ENCODE assay signal across 2 cellular contexts in the genomic region with DNA sequence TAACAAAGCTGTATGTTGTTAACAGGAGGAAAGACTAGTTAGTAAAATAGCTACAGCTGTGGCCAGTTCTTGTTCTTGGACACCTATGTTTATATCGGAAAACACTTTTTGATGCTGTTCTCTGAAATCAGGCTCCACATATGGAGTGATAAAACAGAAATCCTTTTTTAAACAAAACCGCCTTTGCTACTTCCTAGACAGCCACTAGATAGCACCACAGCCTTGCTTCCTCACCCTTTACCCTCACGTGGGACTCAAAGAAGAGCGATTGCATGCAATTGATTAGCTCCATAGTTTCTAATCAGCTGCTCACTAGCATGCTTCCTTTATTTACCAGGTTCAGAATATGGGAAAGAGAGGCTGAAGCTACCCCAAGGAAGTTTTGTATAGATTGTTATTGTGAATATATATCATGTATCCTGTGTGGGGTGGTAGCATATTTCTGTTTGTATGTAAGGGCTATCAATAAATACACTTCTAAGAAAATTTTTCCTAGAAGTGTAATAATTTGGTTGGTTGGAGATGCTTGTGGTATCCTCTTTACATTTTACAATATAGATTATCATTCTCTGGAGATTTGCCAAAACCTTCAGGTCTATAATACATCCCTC.
TF ChIP-seq lines count a peak whose summit lies in the region.

No MANE protein-coding gene starts in this region.

TF ChIP-seq in GM12891, 5 proteins besides CTCF, POLR2A, EP300 and RAD21:
- TF ChIP-seq SPI1 (IDR thresholded peaks at IDR 0.05; ENCODE audit: low read depth, low read length) (no peak), TAF1 (IDR thresholded peaks at IDR 0.05; ENCODE audit: low read depth, low read length) (no peak), PAX5 (IDR thresholded peaks at IDR 0.05; ENCODE audit: insufficient read depth, low read length, severe bottlenecking) (no peak), POLR2AphosphoS5 (IDR thresholded peaks at IDR 0.05; ENCODE audit: low read depth, low read length) (no peak), POU2F2 (IDR thresholded peaks at IDR 0.05; ENCODE audit: low read depth, low read length) (no peak)

TF ChIP-seq in HepG2, 621 proteins besides CTCF, POLR2A, EP300 and RAD21 (continues in another document):
- TF ChIP-seq FOSL2 (CRISPR knock-in tag; IDR thresholded peaks at IDR 0.05) (0 out of 2 replicates have a peak, but pooled peaks have one; percentile 7), GABPA (IDR thresholded peaks at IDR 0.05; ENCODE audit: low read depth, low read length) (no peak), GABPA (CRISPR knock-in tag; IDR thresholded peaks at IDR 0.05; ENCODE audit: low read depth) (no peak), ZNF776 (CRISPR knock-in tag; IDR thresholded peaks at IDR 0.05) (no peak), BRF2 (CRISPR knock-in tag; IDR thresholded peaks at IDR 0.05) (no peak), ZNF256 (CRISPR knock-in tag; conservative IDR thresholded peaks at IDR 0.05) (no peak), THAP11 (CRISPR knock-in tag; IDR thresholded peaks at IDR 0.05) (no peak), SIN3B (IDR thresholded peaks at IDR 0.05; ENCODE audit: low read length) (no peak), HBP1 (CRISPR knock-in tag; IDR thresholded peaks at IDR 0.05; ENCODE audit: low read depth) (no peak), JUND (CRISPR knock-in tag; IDR thresholded peaks at IDR 0.05) (no peak), ZNF543 (CRISPR knock-in tag; IDR thresholded peaks at IDR 0.05) (no peak), GPN1 (CRISPR knock-in tag; IDR thresholded peaks at IDR 0.05; ENCODE audit: borderline replicate concordance) (no peak), ZNF607 (CRISPR knock-in tag; IDR thresholded peaks at IDR 0.05; ENCODE audit: borderline replicate concordance) (no peak), RBM22 (optimal IDR thresholded peaks at IDR 0.05; ENCODE audit: low read length) (no peak), ZNF143 (CRISPR knock-in tag; IDR thresholded peaks at IDR 0.05) (no peak), MIXL1 (CRISPR knock-in tag; IDR thresholded peaks at IDR 0.05) (0 out of 2 replicates have a peak, but pooled peaks have one; percentile 21), PRPF4 (IDR thresholded peaks at IDR 0.05; ENCODE audit: low read depth, low read length, poor library complexity, severe bottlenecking) (no peak), USF2 (IDR thresholded peaks at IDR 0.05; ENCODE audit: low read depth, low read length) (peak; percentile 47; the same call in 1 of the 2 replicates), USF2 (CRISPR knock-in tag; IDR thresholded peaks at IDR 0.05; ENCODE audit: borderline replicate concordance) (peak; percentile 34; the same call in 1 of the 2 replicates), PHF20 (CRISPR knock-in tag; IDR thresholded peaks at IDR 0.05) (no peak), POLR2AphosphoS2 (IDR thresholded peaks at IDR 0.05; ENCODE audit: low read depth, low read length) (no peak), ZNF567 (CRISPR knock-in tag; IDR thresholded peaks at IDR 0.05; ENCODE audit: borderline replicate concordance) (no peak), TFDP2 (CRISPR knock-in tag; IDR thresholded peaks at IDR 0.05) (0 out of 2 replicates have a peak, but pooled peaks have one; percentile 2), ZNF724P (CRISPR knock-in tag; IDR thresholded peaks at IDR 0.05; ENCODE audit: borderline replicate concordance) (no peak), MZF1 (CRISPR knock-in tag; IDR thresholded peaks at IDR 0.05; ENCODE audit: borderline replicate concordance) (no peak), ONECUT2 (CRISPR knock-in tag; IDR thresholded peaks at IDR 0.05) (no peak), MTERF4 (CRISPR knock-in tag; IDR thresholded peaks at IDR 0.05) (no peak), MEF2D (CRISPR knock-in tag; IDR thresholded peaks at IDR 0.05) (no peak), ZBTB43 (CRISPR knock-in tag; conservative IDR thresholded peaks at IDR 0.05) (no peak), ZMAT3 (CRISPR knock-in tag; conservative IDR thresholded peaks at IDR 0.05) (no peak), ZKSCAN1 (IDR thresholded peaks at IDR 0.05; ENCODE audit: low read length) (no peak), SRY (CRISPR knock-in tag; IDR thresholded peaks at IDR 0.05) (no peak), REPIN1 (CRISPR knock-in tag; IDR thresholded peaks at IDR 0.05; ENCODE audit: borderline replicate concordance, low read depth) (no peak), ZSCAN12 (CRISPR knock-in tag; IDR thresholded peaks at IDR 0.05) (no peak), TRIM22 (IDR thresholded peaks at IDR 0.05) (no peak), HMG20A (CRISPR knock-in tag; IDR thresholded peaks at IDR 0.05; ENCODE audit: borderline replicate concordance) (no peak), MEIS1 (CRISPR knock-in tag; IDR thresholded peaks at IDR 0.05; ENCODE audit: borderline replicate concordance) (no peak), MXD4 (CRISPR knock-in tag; IDR thresholded peaks at IDR 0.05) (no peak), SMC3 (IDR thresholded peaks at IDR 0.05; ENCODE audit: low read length) (peak; percentile 71), TBP (CRISPR knock-in tag; IDR thresholded peaks at IDR 0.05) (no peak), STAG1 (CRISPR knock-in tag; IDR thresholded peaks at IDR 0.05) (peak; percentile 86), SOX13 (IDR thresholded peaks at IDR 0.05) (no peak), SOX13 (CRISPR knock-in tag; conservative IDR thresholded peaks at IDR 0.05 in 1 of 2, IDR thresholded peaks at IDR 0.05 in 1 of 2) (peak in 1 of 2 experiments; percentile 10; a peak in 1 of 4 replicates), TFE3 (CRISPR knock-in tag; IDR thresholded peaks at IDR 0.05) (0 out of 2 replicates have a peak, but pooled peaks have one; percentile 39), ZSCAN31 (CRISPR knock-in tag; IDR thresholded peaks at IDR 0.05; ENCODE audit: low read depth) (no peak), ZNF430 (CRISPR knock-in tag; IDR thresholded peaks at IDR 0.05) (no peak), CCAR2 (optimal IDR thresholded peaks at IDR 0.05; ENCODE audit: low read depth, low read length) (no peak), ZNF616 (CRISPR knock-in tag; IDR thresholded peaks at IDR 0.05; ENCODE audit: low read depth) (no peak)
- TF ChIP-seq, protein P1, sequence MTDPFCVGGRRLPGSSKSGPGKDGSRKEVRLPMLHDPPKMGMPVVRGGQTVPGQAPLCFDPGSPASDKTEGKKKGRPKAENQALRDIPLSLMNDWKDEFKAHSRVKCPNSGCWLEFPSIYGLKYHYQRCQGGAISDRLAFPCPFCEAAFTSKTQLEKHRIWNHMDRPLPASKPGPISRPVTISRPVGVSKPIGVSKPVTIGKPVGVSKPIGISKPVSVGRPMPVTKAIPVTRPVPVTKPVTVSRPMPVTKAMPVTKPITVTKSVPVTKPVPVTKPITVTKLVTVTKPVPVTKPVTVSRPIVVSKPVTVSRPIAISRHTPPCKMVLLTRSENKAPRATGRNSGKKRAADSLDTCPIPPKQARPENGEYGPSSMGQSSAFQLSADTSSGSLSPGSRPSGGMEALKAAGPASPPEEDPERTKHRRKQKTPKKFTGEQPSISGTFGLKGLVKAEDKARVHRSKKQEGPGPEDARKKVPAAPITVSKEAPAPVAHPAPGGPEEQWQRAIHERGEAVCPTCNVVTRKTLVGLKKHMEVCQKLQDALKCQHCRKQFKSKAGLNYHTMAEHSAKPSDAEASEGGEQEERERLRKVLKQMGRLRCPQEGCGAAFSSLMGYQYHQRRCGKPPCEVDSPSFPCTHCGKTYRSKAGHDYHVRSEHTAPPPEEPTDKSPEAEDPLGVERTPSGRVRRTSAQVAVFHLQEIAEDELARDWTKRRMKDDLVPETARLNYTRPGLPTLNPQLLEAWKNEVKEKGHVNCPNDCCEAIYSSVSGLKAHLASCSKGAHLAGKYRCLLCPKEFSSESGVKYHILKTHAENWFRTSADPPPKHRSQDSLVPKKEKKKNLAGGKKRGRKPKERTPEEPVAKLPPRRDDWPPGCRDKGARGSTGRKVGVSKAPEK (CRISPR knock-in tag; IDR thresholded peaks at IDR 0.05; ENCODE audit: borderline replicate concordance) = no peak
- TF ChIP-seq, protein P2, sequence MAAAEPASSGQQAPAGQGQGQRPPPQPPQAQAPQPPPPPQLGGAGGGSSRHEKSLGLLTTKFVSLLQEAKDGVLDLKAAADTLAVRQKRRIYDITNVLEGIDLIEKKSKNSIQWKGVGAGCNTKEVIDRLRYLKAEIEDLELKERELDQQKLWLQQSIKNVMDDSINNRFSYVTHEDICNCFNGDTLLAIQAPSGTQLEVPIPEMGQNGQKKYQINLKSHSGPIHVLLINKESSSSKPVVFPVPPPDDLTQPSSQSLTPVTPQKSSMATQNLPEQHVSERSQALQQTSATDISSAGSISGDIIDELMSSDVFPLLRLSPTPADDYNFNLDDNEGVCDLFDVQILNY (CRISPR knock-in tag; conservative IDR thresholded peaks at IDR 0.05) = no peak
